8 cellular contexts compared by ENCODE assay signal in the genomic region with DNA sequence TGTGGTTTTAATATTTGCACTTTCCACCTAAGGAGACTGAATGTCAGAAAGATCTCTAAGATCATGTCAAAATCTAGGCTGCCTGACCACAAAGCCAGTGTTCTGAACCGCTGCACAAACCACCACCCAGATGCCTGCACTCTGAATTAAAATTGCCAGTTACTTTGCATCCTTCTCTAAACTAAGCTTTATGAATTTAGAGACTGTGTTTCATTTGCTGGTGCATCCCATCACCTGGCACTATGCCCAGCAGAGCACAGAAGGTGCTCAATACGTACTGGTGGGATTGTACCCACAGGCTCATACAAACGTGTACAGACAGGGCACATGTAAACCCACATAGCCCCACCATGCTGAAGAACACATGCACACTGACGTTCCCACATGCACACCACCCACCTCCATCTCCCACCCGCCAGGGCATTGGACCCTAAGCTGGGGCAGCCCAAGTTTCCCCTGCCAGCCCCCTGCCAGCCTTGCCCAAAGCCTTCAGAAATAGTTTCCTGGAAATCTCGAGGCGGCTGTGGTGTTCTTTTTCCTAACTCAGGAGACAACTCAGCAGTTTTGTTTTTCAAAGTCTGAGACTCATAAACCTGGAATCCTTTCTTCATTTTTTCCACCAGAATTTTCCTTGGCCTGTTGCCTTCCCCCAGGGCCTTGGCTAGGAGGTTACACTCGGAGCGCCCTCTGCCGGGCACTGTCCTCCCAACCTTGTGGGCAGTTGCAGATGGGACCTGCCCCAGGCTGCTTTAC. TPM values are rescaled to one million over a fixed set of nuclear protein-coding genes. Genes with fewer than 3 reads are reported as not detected.
DNase-seq lines count a peak whose midpoint lies in the region; ATAC-seq and TF ChIP-seq lines count a peak whose summit lies in the region.

No MANE protein-coding gene starts in this region.

- H3K27ac Mint-ChIP-seq in activated T-helper 17 cell treated with anti-CD3 and anti-CD28 coated beads, Interleukin-2, amount 50 U/mL, for 72 hours, result peak overlapping the region; percentile 86
- peak overlapping the region; percentile 23 to 95 (median 94) for H3K27ac Mint-ChIP-seq in nephron

- H3K36me3 ChIP-seq in BJ (ENCODE audit: control insufficient read depth, insufficient read depth, low read length) (no peaks in the 10 kb centered on the region), fibroblast of lung (ENCODE audit: control insufficient read depth, insufficient read depth, low read length) (no peaks in the 10 kb centered on the region)

- peak overlapping the region; percentile 96 for H3K4me2 ChIP-seq in fibroblast of lung (ENCODE audit: extremely low read depth, insufficient read depth, low read length)

- ATAC-seq in GM19455 (IDR thresholded peaks at IDR 0.05; ENCODE audit: unreplicated experiment), result peak; percentile 50
- peak; percentile 81 for ATAC-seq in activated T-helper 17 cell treated with anti-CD3 and anti-CD28 coated beads, Interleukin-2, amount 50 U/mL, for 72 hours (replicated peaks)

- peaks cover under 1% of the 10 kb centered on the region for H3K36me3 Mint-ChIP-seq in activated T-helper 17 cell treated with anti-CD3 and anti-CD28 coated beads, Interleukin-2, amount 50 U/mL, for 72 hours (ENCODE audit: low read depth)
- no peaks in the 10 kb centered on the region for H3K36me3 Mint-ChIP-seq in nephron (ENCODE audit: low read depth)

- no peaks in the 10 kb centered on the region for H4K20me1 ChIP-seq in fibroblast of lung (ENCODE audit: control insufficient read depth, extremely low read depth, insufficient read depth, low read length)

- CTCF ChIA-PET in BJ (lab: Yijun Ruan, JAX), result interaction anchor here (0.7 to 3.0 kb wide), 11 partner anchors 10 to 311 kb away, joined by 3 to 25 read pairs (median 4); no protein-coding TSS in a partner anchor

- H3K4me1 Mint-ChIP-seq in activated T-helper 17 cell treated with anti-CD3 and anti-CD28 coated beads, Interleukin-2, amount 50 U/mL, for 72 hours, result peaks cover 42% of the 10 kb centered on the region
- H3K4me1 Mint-ChIP-seq in nephron, result peaks cover 87% of the 10 kb centered on the region

- no peaks in the 10 kb centered on the region for H3K79me2 ChIP-seq in fibroblast of lung (ENCODE audit: control insufficient read depth, insufficient read depth, low read length)

- H3K9ac ChIP-seq in fibroblast of lung (ENCODE audit: insufficient read depth, low read length), result no peak overlapping the region

- TF ChIP-seq CTCF in BJ (IDR thresholded peaks at IDR 0.05; ENCODE audit: insufficient read depth, low read depth, low read length) (peak; percentile 96), fibroblast of lung (conservative IDR thresholded peaks at IDR 0.05 in 1 of 2, IDR thresholded peaks at IDR 0.05 in 1 of 2; ENCODE audit: low read depth in 1 of 2, low read length in 2 of 2) (peak; percentile 94), nephron (IDR thresholded peaks at IDR 0.05; ENCODE audit: unreplicated experiment in 3 of 3) (peak; percentile 82 to 89 (median 83))

- no peaks in the 10 kb centered on the region for H3K9me3 Mint-ChIP-seq in activated T-helper 17 cell treated with anti-CD3 and anti-CD28 coated beads, Interleukin-2, amount 50 U/mL, for 72 hours
- no peaks in the 10 kb centered on the region for H3K9me3 Mint-ChIP-seq in nephron

- peak overlapping the region; percentile 77 for H3K27ac ChIP-seq in fibroblast of lung (ENCODE audit: insufficient read depth, low read length)

- peak overlapping the region; percentile 63 for H3K4me3 Mint-ChIP-seq in activated T-helper 17 cell treated with anti-CD3 and anti-CD28 coated beads, Interleukin-2, amount 50 U/mL, for 72 hours
- peak overlapping the region in 1 of 3 experiments; percentile 21 for H3K4me3 Mint-ChIP-seq in nephron

- POLR2A ChIA-PET in BJ (lab: Charles Lee), result no interaction called here

- H3K27me3 ChIP-seq in BJ (ENCODE audit: control insufficient read depth, insufficient read depth, low read length) (peaks cover 1% of the 10 kb centered on the region; the same call in 1 of the 2 replicates), fibroblast of lung (ENCODE audit: control insufficient read depth, insufficient read depth, low read length) (no peaks in the 10 kb centered on the region)

- H3K4me3 ChIP-seq in BJ (ENCODE audit: low read depth, low read length) (peak overlapping the region; percentile 29), fibroblast of lung (replicated peaks in 1 of 4; ENCODE audit: control extremely low read depth in 1 of 4, insufficient read depth in 1 of 4, low read depth in 3 of 4, low read length in 4 of 4) (peak overlapping the region; percentile 9 to 45 (median 36))

- H3K4me1 ChIP-seq in fibroblast of lung (ENCODE audit: control insufficient read depth, extremely low read depth, insufficient read depth, low read length), result peaks cover 33% of the 10 kb centered on the region

- H2AFZ ChIP-seq in fibroblast of lung (ENCODE audit: low read length), result peak overlapping the region; percentile 13

- DNase-seq in BJ (ENCODE audit: low read depth) (peak; percentile 74), LHCN-M2 (ENCODE audit: low read depth) (peak; percentile 94), RPMI8226 (peak; percentile 96), fibroblast of lung (ENCODE audit: low read depth in 2 of 2) (peak; percentile 91 to 97)
- DNase-seq in stimulated activated naive CD4-positive, alpha-beta T cell treated with Interleukin-2 at 50 U/mL for 16 hours (lab: John Stamatoyannopoulos, UW), result peak; percentile 85

- no peaks in the 10 kb centered on the region for H3K9me3 ChIP-seq in fibroblast of lung (ENCODE audit: control insufficient read depth, insufficient read depth, low read depth, low read length)

- no peaks in the 10 kb centered on the region for H3K27me3 Mint-ChIP-seq in activated T-helper 17 cell treated with anti-CD3 and anti-CD28 coated beads, Interleukin-2, amount 50 U/mL, for 72 hours
- no peaks in the 10 kb centered on the region for H3K27me3 Mint-ChIP-seq in nephron (ENCODE audit: low read depth)

RNA-seq across cellular contexts. Expression of gene TRAF1, which starts 9.6 kb away (rescaled TPM):
- polyA plus RNA-seq in BJ (2011; rRNA removed) (2.2 and 3.3 TPM in 2 replicates), fibroblast of lung (0.58 and 0.93 TPM in 2 replicates)
- polyA minus RNA-seq in BJ (2011; rRNA and poly(A)+ RNA removed), result 3.0 and 3.3 TPM in 2 replicates
- total RNA-seq in LHCN-M2 (2014; rRNA removed) (0.90 and 0.98 TPM in 2 replicates), fibroblast of lung (2.6 and 3.8 TPM in 2 replicates)
- 1.2 TPM for polyA plus RNA-seq in LHCN-M2 (2012)
- total RNA-seq in activated T-helper 17 cell treated with anti-CD3 and anti-CD28 coated beads, Interleukin-2, amount 50 U/mL, for 72 hours, result 100 to 1,000 TPM in 1 of 2 donors, 10 to 100 TPM in 1; 71.4 to 164 TPM
- polyA plus RNA-seq in fibroblast of lung (2012), result 0.52 and 0.82 TPM in 2 replicates
- polyA minus RNA-seq in fibroblast of lung (ENCODE audit: low replicate concordance), result 1.4 TPM in 2 replicates

RNA-seq across cellular contexts. Expression of gene PHF19, which starts 59.2 kb away (rescaled TPM):
- polyA plus RNA-seq in BJ (2011; rRNA removed), result 32.8 and 61.7 TPM in 2 replicates
- polyA minus RNA-seq in BJ (2011; rRNA and poly(A)+ RNA removed), result 47.5 and 51.6 TPM in 2 replicates
- total RNA-seq in LHCN-M2 (2014; rRNA removed), result 77.5 and 79.1 TPM in 2 replicates
- 82.9 TPM for polyA plus RNA-seq in LHCN-M2 (2012)
- total RNA-seq in activated T-helper 17 cell treated with anti-CD3 and anti-CD28 coated beads, Interleukin-2, amount 50 U/mL, for 72 hours, result 100 to 1,000 TPM; 236 to 258 TPM
- total RNA-seq in fibroblast of lung, result 22.1 and 38.3 TPM in 2 replicates
- 21.4 and 60.5 TPM in 2 replicates for polyA plus RNA-seq in fibroblast of lung
- polyA plus RNA-seq in fibroblast of lung (2012), result 26.3 and 73.6 TPM in 2 replicates
- 47.6 and 166 TPM in 2 replicates for polyA minus RNA-seq in fibroblast of lung (ENCODE audit: low replicate concordance)

Comparison
In these comparisons a context has a peak if more than half of its experiments do, and no peak if none do; other contexts are left out.
1. Peak in every context shown above with its lines: DNase-seq, ATAC-seq, H3K4me3 ChIP-seq and H3K27ac ChIP-seq.
2. RNA of gene TRAF1, which starts 9.6 kb away (total RNA-seq): 71.4 to 164 TPM in activated T-helper 17 cell treated with anti-CD3 and anti-CD28 coated beads, Interleukin-2, amount 50 U/mL, for 72 hours; 2.6 to 3.8 TPM in fibroblast of lung and 0.90 to 0.98 TPM in LHCN-M2; every median in the first group is over 10 times any median in the second.